8 cellular contexts compared by ENCODE assay signal in the genomic region with DNA sequence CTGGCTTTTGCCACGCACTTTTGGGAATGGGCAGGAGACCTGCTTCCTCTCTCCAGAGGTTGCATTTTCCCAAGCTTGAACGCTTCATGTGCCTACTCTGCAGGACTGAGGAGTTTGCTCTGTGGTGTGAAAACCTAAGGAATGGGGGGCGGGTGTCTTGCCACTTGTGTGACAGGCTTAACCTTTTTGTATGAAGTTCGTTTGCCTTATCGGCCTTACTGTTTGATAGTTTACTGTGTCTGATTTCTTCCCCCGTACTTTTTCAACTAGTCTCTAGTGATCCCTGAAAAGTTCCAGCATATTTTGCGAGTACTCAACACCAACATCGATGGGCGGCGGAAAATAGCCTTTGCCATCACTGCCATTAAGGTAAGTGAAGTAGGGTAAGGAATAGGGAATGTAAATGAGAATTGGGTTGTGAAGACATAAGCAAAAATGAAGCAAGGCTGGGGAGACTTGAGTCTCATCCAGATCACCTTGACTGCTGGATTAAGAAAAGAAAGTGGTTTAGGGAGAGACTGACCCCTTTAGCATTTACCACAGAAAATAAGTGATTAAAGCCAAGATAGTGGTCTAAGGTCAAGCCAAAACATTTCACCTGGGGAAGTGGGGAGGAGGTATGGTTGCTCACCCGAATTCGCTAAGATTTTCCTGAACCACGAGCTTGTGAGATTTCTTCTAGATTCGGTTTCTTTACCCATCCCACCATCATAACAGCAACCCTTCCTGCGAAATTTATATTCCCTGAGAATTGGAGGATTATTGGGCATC. TPM values are rescaled to one million over a fixed set of nuclear protein-coding genes. Genes with fewer than 3 reads are reported as not detected.
A peak's percentile ranks its signal among the peaks of the same experiment; 100 is the strongest.
DNase-seq lines count a peak whose midpoint lies in the region; ATAC-seq, FAIRE-seq and TF ChIP-seq lines count a peak whose summit lies in the region.

No MANE protein-coding gene starts in this region.

- H3K27ac ChIP-seq in adrenal gland (peak overlapping the region in 4 of 5 donors; percentile 90 to 98 (median 93)), testis (peak overlapping the region; percentile 85 to 91)

- no peak for FAIRE-seq in H54 (lab: Jason Lieb, UNC)

- ATAC-seq in left colon (peak; percentile 1), HG02763 (IDR thresholded peaks at IDR 0.05; ENCODE audit: unreplicated experiment) (no peak)

- WGBS in adrenal gland, 4 donors: 12 to 19% (median 18%) methylated on average over 14 to 15 of the region's 15 CpGs
- WGBS in testis, 2 donors: 14 to 19% methylated on average over 14 to 15 of the region's 15 CpGs

- peak overlapping the region; percentile 100 for H3K27ac Mint-ChIP-seq in T-helper 2 cell treated with Interferon-gamma antibody and Interleukin-4, amounts not matched to agents 5 μg/mL and 100 μg/mL, for 36 hours

- H3K9me3 ChIP-seq in adrenal gland (replicated peaks in 1 of 3) (no peaks in the 10 kb centered on the region), testis (no peaks in the 10 kb centered on the region)

- peaks cover 68% of the 10 kb centered on the region for H3K36me3 Mint-ChIP-seq in T-helper 2 cell treated with Interferon-gamma antibody and Interleukin-4, amounts not matched to agents 5 μg/mL and 100 μg/mL, for 36 hours (ENCODE audit: low read depth)

- H3K4me1 Mint-ChIP-seq in T-helper 2 cell treated with Interferon-gamma antibody and Interleukin-4, amounts not matched to agents 5 μg/mL and 100 μg/mL, for 36 hours (ENCODE audit: low read depth): peaks cover 46% of the 10 kb centered on the region

- no peak for DNase-seq in T-helper 2 cell treated with Interferon-gamma antibody and Interleukin-4, amounts not matched to agents 5 μg/mL and 100 μg/mL, for 36 hours (ENCODE audit: low spot score)
- DNase-seq in T-helper 2 cell: no peak
- DNase-seq in adrenal gland: peak in 1 of 7 donors; percentile 24
- DNase-seq in left colon: no peak
- no peak for DNase-seq in testis
- DNase-seq in H54 (ENCODE audit: insufficient read length, low spot score): no peak
- no peak for DNase-seq in hippocampal formation (lab: John Stamatoyannopoulos, UW)

- intact Hi-C loops in adrenal gland (cut with DNase I): no loop called here
- intact Hi-C loops in left colon (cut with DNase I, micrococcal nuclease): no loop called here
- intact Hi-C loops in testis (cut with DNase I; ENCODE audit: low total_unique reads): loop anchor here (2.0 kb wide), 1 partner anchor 16 kb away; a partner anchor contains a TSS

- H3K4me1 ChIP-seq in adrenal gland (replicated peaks in 1 of 2): peaks cover 22 to 62% of the 10 kb centered on the region in 2 donors
- H3K4me1 ChIP-seq in testis: peaks cover 32% of the 10 kb centered on the region

- H3K36me3 ChIP-seq in adrenal gland (replicated peaks in 1 of 2) (peaks cover 0 to 52% of the 10 kb centered on the region in 2 donors), testis (ENCODE audit: low read depth, missing control alignments) (no peaks in the 10 kb centered on the region)

- peak overlapping the region; percentile 100 for H3K4me3 Mint-ChIP-seq in T-helper 2 cell treated with Interferon-gamma antibody and Interleukin-4, amounts not matched to agents 5 μg/mL and 100 μg/mL, for 36 hours

- TF ChIP-seq CTCF in adrenal gland (IDR thresholded peaks at IDR 0.05) (no peak), testis (IDR thresholded peaks at IDR 0.05) (no peak)

- TF ChIP-seq POLR2A in adrenal gland (IDR thresholded peaks at IDR 0.05): no peak
- no peak for TF ChIP-seq POLR2A in testis (IDR thresholded peaks at IDR 0.05)
- no peak for TF ChIP-seq POLR2A in H54 (IDR thresholded peaks at IDR 0.05; ENCODE audit: low read depth, low read length)

- H3K27me3 ChIP-seq in adrenal gland (no peaks in the 10 kb centered on the region), testis (no peaks in the 10 kb centered on the region)

- H3K27me3 Mint-ChIP-seq in T-helper 2 cell treated with Interferon-gamma antibody and Interleukin-4, amounts not matched to agents 5 μg/mL and 100 μg/mL, for 36 hours (ENCODE audit: low read depth): no peaks in the 10 kb centered on the region

- peak overlapping the region; percentile 15 to 94 (median 74) for H3K4me3 ChIP-seq in adrenal gland
- H3K4me3 ChIP-seq in testis: peak overlapping the region; percentile 82 to 88

- no peaks in the 10 kb centered on the region for H3K9me3 Mint-ChIP-seq in T-helper 2 cell treated with Interferon-gamma antibody and Interleukin-4, amounts not matched to agents 5 μg/mL and 100 μg/mL, for 36 hours

RNA-seq across cellular contexts. Expression of a gene that starts 0.7 kb away (rescaled TPM):
- total RNA-seq in adrenal gland: 1,000 to 10,000 TPM; 1,323 to 2,333 (median 2,032) TPM
- polyA plus RNA-seq in adrenal gland: 1,000 to 10,000 TPM; 1,797 to 8,448 (median 4,417) TPM
- total RNA-seq in left colon: 1,000 to 10,000 TPM; 1,882 to 2,045 TPM
- 1,000 to 10,000 TPM in 1 of 2 donors, 100 to 1,000 TPM in 1; 685 to 1,953 TPM for total RNA-seq in testis
- 2,185 TPM for polyA plus RNA-seq in testis (ENCODE audit: insufficient read depth, low read depth, low replicate concordance)

RNA-seq across cellular contexts. Expression of a gene that starts 0.9 kb away (rescaled TPM):
- total RNA-seq in adrenal gland (10 to 100 TPM; 21.9 to 87.0 (median 63.5) TPM), left colon (10 to 100 TPM; 60.2 to 68.4 TPM), testis (10 to 100 TPM; 71.0 to 85.0 TPM)
- polyA plus RNA-seq in adrenal gland (100 to 1,000 TPM in 2 of 3 donors, 10 to 100 TPM in 1; 59.9 to 115 (median 106) TPM), testis (ENCODE audit: insufficient read depth, low read depth, low replicate concordance) (87.1 TPM)

RNA-seq across cellular contexts. Expression of a gene that starts 4.4 kb away (rescaled TPM):
- total RNA-seq in adrenal gland (10 to 100 TPM in 7 of 8 donors, 1 to 10 TPM in 1; 8.5 to 23.7 (median 16.3) TPM), left colon (10 to 100 TPM; 34.8 to 40.3 TPM), testis (10 to 100 TPM; 18.0 to 18.3 TPM)
- polyA plus RNA-seq in adrenal gland (10 to 100 TPM in 2 of 3 donors, 1 to 10 TPM in 1; 2.6 to 11.4 (median 11.0) TPM), testis (ENCODE audit: insufficient read depth, low read depth, low replicate concordance) (55.4 TPM)

RNA-seq across cellular contexts. Expression of a gene that starts 16.5 kb away (rescaled TPM):
- total RNA-seq in adrenal gland (100 to 1,000 TPM in 1 of 8 donors, 10 to 100 TPM in 7; 44.0 to 117 (median 50.2) TPM), left colon (10 to 100 TPM; 27.7 to 29.3 TPM), testis (10 to 100 TPM; 63.2 to 71.2 TPM)
- polyA plus RNA-seq in adrenal gland (100 to 1,000 TPM in 2 of 3 donors, 10 to 100 TPM in 1; 48.7 to 139 (median 104) TPM), testis (ENCODE audit: insufficient read depth, low read depth, low replicate concordance) (61.6 TPM)

RNA-seq across cellular contexts. Expression of a gene that starts 16.9 kb away (rescaled TPM):
- total RNA-seq in adrenal gland (100 to 1,000 TPM in 1 of 8 donors, 10 to 100 TPM in 6, 1 to 10 TPM in 1; 6.8 to 137 (median 45.7) TPM), left colon (10 to 100 TPM; 36.8 to 45.7 TPM), testis (10 to 100 TPM; 45.5 to 56.2 TPM)
- polyA plus RNA-seq in adrenal gland (100 to 1,000 TPM; 180 to 830 (median 713) TPM), testis (ENCODE audit: insufficient read depth, low read depth, low replicate concordance) (123 TPM)
